1 cellular context compared by ENCODE assay signal in the genomic region with DNA sequence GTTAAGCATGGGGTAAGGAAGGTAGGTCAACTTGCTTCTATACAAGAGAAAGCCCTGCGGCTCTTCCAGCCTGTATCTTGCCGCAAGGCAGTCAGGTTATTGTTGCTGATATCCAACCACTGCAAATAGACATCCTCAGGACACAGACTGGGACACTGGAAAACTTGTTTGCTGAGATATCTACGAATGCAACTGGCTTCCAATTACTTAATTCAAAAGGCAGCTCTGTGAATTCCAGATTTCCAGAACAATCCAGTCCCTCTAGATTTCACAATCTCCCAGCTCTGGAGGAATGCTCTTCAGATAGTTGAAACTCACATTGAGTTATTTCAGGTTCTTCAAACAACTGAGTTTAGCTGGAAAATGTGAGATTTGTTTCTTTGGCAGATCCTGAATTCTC.
TF ChIP-seq lines count a peak whose summit lies in the region.

No MANE protein-coding gene starts in this region.

TF ChIP-seq in K562, 482 proteins besides CTCF, POLR2A, EP300 and RAD21:
- no peak for TF ChIP-seq TRIM24 (IDR thresholded peaks at IDR 0.05)
- TF ChIP-seq RBM34 (IDR thresholded peaks at IDR 0.05; ENCODE audit: borderline replicate concordance, insufficient read depth, low read length), result no peak
- TF ChIP-seq, protein P1, sequence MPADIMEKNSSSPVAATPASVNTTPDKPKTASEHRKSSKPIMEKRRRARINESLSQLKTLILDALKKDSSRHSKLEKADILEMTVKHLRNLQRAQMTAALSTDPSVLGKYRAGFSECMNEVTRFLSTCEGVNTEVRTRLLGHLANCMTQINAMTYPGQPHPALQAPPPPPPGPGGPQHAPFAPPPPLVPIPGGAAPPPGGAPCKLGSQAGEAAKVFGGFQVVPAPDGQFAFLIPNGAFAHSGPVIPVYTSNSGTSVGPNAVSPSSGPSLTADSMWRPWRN (IDR thresholded peaks at IDR 0.05; ENCODE audit: low read depth), result no peak
